ENCODE assay signal across 9 cellular contexts in the genomic region with DNA sequence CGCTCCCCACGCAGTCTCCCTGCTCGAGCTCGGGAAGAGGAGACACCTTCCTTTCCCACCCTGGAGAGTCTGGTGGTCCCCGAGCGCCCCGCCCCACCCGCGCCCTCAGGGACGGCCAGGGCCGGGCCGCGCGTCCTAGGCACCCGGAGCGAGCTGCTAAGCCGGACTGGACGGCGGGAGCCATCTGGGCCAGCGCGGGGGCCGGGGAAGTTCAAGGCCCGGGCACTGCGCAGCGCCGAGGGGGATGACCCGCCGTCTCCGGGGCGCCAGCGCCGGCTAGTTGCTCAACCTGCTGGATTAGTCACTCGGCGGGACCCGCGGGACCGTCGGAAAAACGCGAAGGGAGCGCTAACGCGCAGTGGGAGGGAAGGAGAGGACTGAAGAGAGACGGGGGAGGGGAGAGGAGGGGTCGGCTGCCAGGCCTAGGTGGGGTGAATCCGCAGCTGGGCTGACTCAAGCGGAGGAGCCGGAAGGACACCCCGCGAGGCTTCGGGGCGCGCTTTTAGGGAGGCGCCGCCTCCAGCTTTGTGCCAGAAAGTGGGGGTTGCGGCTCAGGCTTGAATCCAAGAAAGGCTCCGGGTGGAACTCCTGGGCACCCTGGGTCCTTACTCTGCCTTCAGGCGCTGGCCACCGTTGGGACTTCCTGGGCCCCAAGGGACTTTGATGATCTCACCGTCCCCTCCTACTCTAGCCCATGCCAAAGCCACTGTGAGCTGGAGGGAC.
A peak's percentile ranks its signal among the peaks of the same experiment; 100 is the strongest.
DNase-seq lines count a peak whose midpoint lies in the region; ATAC-seq and TF ChIP-seq lines count a peak whose summit lies in the region.
"Had no signal": no experiment of that assay in that cellular context is flagged by ENCODE, and none has a peak within 500 bp of the region (broad histone marks: within the 10 kb centered on the region; RNA-seq: fewer than 3 reads in every experiment).

No MANE protein-coding gene starts in this region.

- ATAC-seq in lung (ENCODE audit: insufficient read depth, low FRiP score): peak; percentile 42
- ATAC-seq in HG02763 (IDR thresholded peaks at IDR 0.05; ENCODE audit: unreplicated experiment): no peak

- H3K27ac ChIP-seq in breast epithelium (peak overlapping the region; percentile 63 to 71), lung (ENCODE audit: low read depth in 1 of 2, low read length in 1 of 2) (no peak overlapping the region)
- H3K27ac ChIP-seq: epithelial cell of prostate had no signal

- 6 to 7% methylated on average over 43 to 60 of the region's 60 CpGs for WGBS in lung, 2 donors

- TF ChIP-seq POLR2A in breast epithelium (IDR thresholded peaks at IDR 0.05): no peak

- DNase-seq in activated T-cell treated with anti-CD3 and anti-CD28 coated beads for 48 hours (ENCODE audit: low read depth): peak; percentile 15
- DNase-seq in activated T-cell treated with anti-CD3 and anti-CD28 coated beads for 4 hours: no peak
- peak; percentile 31 to 64 for DNase-seq in breast epithelium (ENCODE audit: low spot score in 2 of 2)
- peak; percentile 51 for DNase-seq in lung (ENCODE audit: low spot score)
- peak; percentile 65 for DNase-seq in ureter (ENCODE audit: low spot score)
- no peak for DNase-seq in epidermal melanocyte (ENCODE audit: insufficient read length, low spot score)
- no peak for DNase-seq in BE2C

- H3K27me3 ChIP-seq in breast epithelium (peaks cover 4 to 9% of the 10 kb centered on the region in 2 donors), lung (ENCODE audit: control insufficient read depth, insufficient read depth) (no peaks in the 10 kb centered on the region), BE2C (peaks cover 20% of the 10 kb centered on the region)

- H3K36me3 ChIP-seq in breast epithelium (no peaks in the 10 kb centered on the region), lung (ENCODE audit: control insufficient read depth in 2 of 2, insufficient read depth in 2 of 2, low read length in 2 of 2) (no peaks in the 10 kb centered on the region), BE2C (no peaks in the 10 kb centered on the region)

- intact Hi-C loops in breast epithelium (cut with DNase I; ENCODE audit: low total_unique reads): no loop called here

- peak overlapping the region; percentile 3 to 60 (median 36) for H3K4me3 ChIP-seq in breast epithelium
- no peak overlapping the region for H3K4me3 ChIP-seq in lung
- no peak overlapping the region for H3K4me3 ChIP-seq in BE2C (ENCODE audit: low read depth, low read length)

- TF ChIP-seq CTCF in breast epithelium (IDR thresholded peaks at IDR 0.05) (no peak), lung (IDR thresholded peaks at IDR 0.05; ENCODE audit: control extremely low read depth, extremely low read depth) (no peak), BE2C (IDR thresholded peaks at IDR 0.05; ENCODE audit: low read depth, low read length) (no peak)

- H3K4me1 ChIP-seq in breast epithelium: no peaks in the 10 kb centered on the region
- H3K4me1 ChIP-seq in lung (ENCODE audit: control insufficient read depth in 2 of 2, insufficient read depth in 2 of 2, low read length in 2 of 2): peaks cover 0 to 6% of the 10 kb centered on the region in 2 donors
- no peaks in the 10 kb centered on the region for H3K4me1 ChIP-seq in BE2C

- no peaks in the 10 kb centered on the region for H3K9me3 ChIP-seq in breast epithelium
- no peaks in the 10 kb centered on the region for H3K9me3 ChIP-seq in lung (ENCODE audit: control insufficient read depth in 2 of 2, insufficient read depth in 1 of 2, low read length in 1 of 2)
- no peaks in the 10 kb centered on the region for H3K9me3 ChIP-seq in BE2C

Comparison
In these comparisons a context has a peak if more than half of its experiments do, and no peak if none do; other contexts are left out.
1. DNase-seq: peak in activated T-cell treated with anti-CD3 and anti-CD28 coated beads for 48 hours (single experiment), breast epithelium (2 of 2), lung (single experiment) and ureter (single experiment); none in activated T-cell treated with anti-CD3 and anti-CD28 coated beads for 4 hours (single experiment), epidermal melanocyte (single experiment) and BE2C (single experiment).
2. H3K27ac ChIP-seq: peak in breast epithelium (2 of 2); none in lung (0 of 2).
3. H3K4me3 ChIP-seq: peak in breast epithelium (3 of 3); none in lung (single experiment) and BE2C (single experiment).